Comparison of ENCODE assay signal across 1 cellular context in the genomic region with DNA sequence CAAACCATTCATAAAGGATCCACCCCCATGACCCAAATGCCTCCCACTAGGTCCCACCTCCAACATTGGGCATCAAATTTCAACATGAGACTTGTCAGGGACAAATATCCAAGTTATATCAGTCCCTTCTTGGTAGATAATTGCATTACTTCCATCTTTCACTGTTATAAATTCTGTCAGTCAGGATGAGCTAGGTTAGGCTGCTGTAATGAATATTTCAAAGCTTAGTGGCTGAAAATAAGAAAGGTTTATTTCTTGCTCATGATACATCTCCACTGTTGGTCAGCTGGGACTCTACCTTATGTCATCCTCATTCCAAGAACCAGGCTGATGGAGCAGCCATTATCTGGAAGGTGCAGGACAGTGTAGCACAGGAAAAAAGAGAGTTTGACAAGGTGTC.
TF ChIP-seq lines count a peak whose summit lies in the region.

No MANE protein-coding gene starts in this region.

TF ChIP-seq in HepG2, 621 proteins besides CTCF, POLR2A, EP300 and RAD21:
- TF ChIP-seq ZNF678 (CRISPR knock-in tag; IDR thresholded peaks at IDR 0.05) (no peak), ZFP36L2 (CRISPR knock-in tag; IDR thresholded peaks at IDR 0.05) (no peak), CREM (IDR thresholded peaks at IDR 0.05) (no peak), CREM (CRISPR knock-in tag; IDR thresholded peaks at IDR 0.05) (no peak), HDAC2 (CRISPR knock-in tag; IDR thresholded peaks at IDR 0.05) (no peak), ZNF12 (CRISPR knock-in tag; IDR thresholded peaks at IDR 0.05) (peak; percentile 91)
